In the genomic region with DNA sequence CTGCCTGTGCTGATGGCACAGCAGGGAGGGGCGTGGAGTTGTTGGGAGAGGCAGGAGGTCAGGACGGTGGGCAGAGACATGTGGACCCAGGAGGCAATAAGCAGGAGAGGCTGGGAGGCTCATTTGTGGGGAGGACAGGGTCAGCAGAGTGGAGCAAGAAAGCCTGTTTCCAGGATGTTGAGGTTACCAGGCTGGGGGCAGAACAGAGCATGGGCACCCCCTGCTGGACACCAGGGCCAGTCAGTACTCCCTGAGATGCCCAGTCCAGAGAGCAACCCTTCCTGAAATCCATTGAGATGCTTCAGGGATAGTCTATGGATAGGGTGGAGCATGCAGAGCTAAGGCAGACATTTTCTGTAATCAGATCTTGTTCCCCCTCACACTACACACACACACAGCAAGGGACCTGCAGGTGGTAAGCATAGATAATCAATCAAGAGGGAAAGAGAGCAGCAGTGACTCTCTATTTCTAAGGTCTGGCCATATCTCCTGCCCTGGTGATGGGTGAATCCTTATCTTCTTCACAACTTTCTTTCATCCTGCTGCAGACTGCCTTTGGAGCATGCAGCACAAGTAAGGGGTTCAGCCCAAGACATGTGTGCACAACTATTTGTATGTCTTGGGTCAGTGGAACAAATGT, we compare ENCODE assay signal across 9 cellular contexts. TPM values are rescaled to one million over a fixed set of nuclear protein-coding genes. Genes with fewer than 3 reads are reported as not detected.
DNase-seq lines count a peak whose midpoint lies in the region; ATAC-seq, FAIRE-seq and TF ChIP-seq lines count a peak whose summit lies in the region.
"Had no signal": no experiment of that assay in that cellular context is flagged by ENCODE, and none has a peak within 500 bp of the region (broad histone marks: within the 10 kb centered on the region; RNA-seq: fewer than 3 reads in every experiment).

No MANE protein-coding gene starts in this region.

- H3K4me3 ChIP-seq in AG10803 (ENCODE audit: low read length), result no peak overlapping the region
- H3K4me3 ChIP-seq in kidney epithelial cell (ENCODE audit: low read depth, low read length), result no peak overlapping the region

- H3K27me3 Mint-ChIP-seq in stimulated activated memory B cell treated with anti-CD40 and anti-IgM and Interleukin-4, amounts not matched to agents 10 μg/mL and 1 μg/mL and 100 μg/mL, for 72 hours, result peaks cover 11% of the 10 kb centered on the region

- no peaks in the 10 kb centered on the region for H3K27me3 ChIP-seq in kidney epithelial cell (ENCODE audit: control insufficient read depth, insufficient read depth, low read length)

- H3K9me3 Mint-ChIP-seq in stimulated activated memory B cell treated with anti-CD40 and anti-IgM and Interleukin-4, amounts not matched to agents 10 μg/mL and 1 μg/mL and 100 μg/mL, for 72 hours, result no peaks in the 10 kb centered on the region

- H3K4me1 Mint-ChIP-seq in stimulated activated memory B cell treated with anti-CD40 and anti-IgM and Interleukin-4, amounts not matched to agents 10 μg/mL and 1 μg/mL and 100 μg/mL, for 72 hours, result no peaks in the 10 kb centered on the region

- ATAC-seq in stimulated activated memory B cell treated with anti-CD40 and anti-IgM and Interleukin-4, amounts not matched to agents 10 μg/mL and 1 μg/mL and 100 μg/mL, for 72 hours, result peak; percentile 68
- ATAC-seq in HG03432 (IDR thresholded peaks at IDR 0.05; ENCODE audit: unreplicated experiment) (no peak), GM18498 (IDR thresholded peaks at IDR 0.05; ENCODE audit: unreplicated experiment) (no peak)

- no peak for TF ChIP-seq POLR2A in GM12891 (IDR thresholded peaks at IDR 0.05; ENCODE audit: low read depth, low read length)

- peak; percentile 87 for TF ChIP-seq CTCF in AG10803 (conservative IDR thresholded peaks at IDR 0.05; ENCODE audit: low read length)
- TF ChIP-seq CTCF in kidney epithelial cell (IDR thresholded peaks at IDR 0.05; ENCODE audit: insufficient read depth, low read length, poor library complexity, severe bottlenecking), result peak; percentile 71

- no peak overlapping the region for H3K27ac ChIP-seq in caudate nucleus (ENCODE audit: low read depth, low read length)

- DNase-seq in AG10803 (ENCODE audit: low read depth) (peak; percentile 73), GM12891 (ENCODE audit: insufficient read length, low spot score) (peak; percentile 43), NCI-H748 (lab: John Stamatoyannopoulos, UW; ENCODE audit: unreplicated experiment) (peak; percentile 62), caudate nucleus (lab: John Stamatoyannopoulos, UW) (peak in 49 of 61 donors; percentile 4 to 74 (median 39)), kidney epithelial cell (ENCODE audit: low read depth) (no peak)

- FAIRE-seq in GM12891 (lab: Jason Lieb, UNC), result no peak
- FAIRE-seq: islet of Langerhans had no signal

- no peaks in the 10 kb centered on the region for H3K36me3 Mint-ChIP-seq in stimulated activated memory B cell treated with anti-CD40 and anti-IgM and Interleukin-4, amounts not matched to agents 10 μg/mL and 1 μg/mL and 100 μg/mL, for 72 hours

- H3K36me3 ChIP-seq in kidney epithelial cell (ENCODE audit: control insufficient read depth, insufficient read depth, low read length), result no peaks in the 10 kb centered on the region

- no peak overlapping the region for H3K27ac Mint-ChIP-seq in stimulated activated memory B cell treated with anti-CD40 and anti-IgM and Interleukin-4, amounts not matched to agents 10 μg/mL and 1 μg/mL and 100 μg/mL, for 72 hours

- no peak overlapping the region for H3K4me3 Mint-ChIP-seq in stimulated activated memory B cell treated with anti-CD40 and anti-IgM and Interleukin-4, amounts not matched to agents 10 μg/mL and 1 μg/mL and 100 μg/mL, for 72 hours

TF ChIP-seq in GM12891, 5 proteins besides CTCF, POLR2A, EP300 and RAD21:
- TF ChIP-seq SPI1 (IDR thresholded peaks at IDR 0.05; ENCODE audit: low read depth, low read length), result no peak
- no peak for TF ChIP-seq POLR2AphosphoS5 (IDR thresholded peaks at IDR 0.05; ENCODE audit: low read depth, low read length)
- no peak for TF ChIP-seq TAF1 (IDR thresholded peaks at IDR 0.05; ENCODE audit: low read depth, low read length)
- TF ChIP-seq PAX5 (IDR thresholded peaks at IDR 0.05; ENCODE audit: insufficient read depth, low read length, severe bottlenecking), result no peak
- no peak for TF ChIP-seq POU2F2 (IDR thresholded peaks at IDR 0.05; ENCODE audit: low read depth, low read length)
TF ChIP-seq in GM12891: peak in this region for 0.

RNA-seq across cellular contexts. Expression of a gene that starts 41.7 kb away (rescaled TPM):
- polyA plus RNA-seq in GM12891 (2012; ENCODE audit: low read depth, missing spikeins), result not detected
- total RNA-seq in kidney epithelial cell, result 12.9 and 15.0 TPM in 2 replicates
